Comparison of ENCODE assay signal across 1 cellular context in the genomic region with DNA sequence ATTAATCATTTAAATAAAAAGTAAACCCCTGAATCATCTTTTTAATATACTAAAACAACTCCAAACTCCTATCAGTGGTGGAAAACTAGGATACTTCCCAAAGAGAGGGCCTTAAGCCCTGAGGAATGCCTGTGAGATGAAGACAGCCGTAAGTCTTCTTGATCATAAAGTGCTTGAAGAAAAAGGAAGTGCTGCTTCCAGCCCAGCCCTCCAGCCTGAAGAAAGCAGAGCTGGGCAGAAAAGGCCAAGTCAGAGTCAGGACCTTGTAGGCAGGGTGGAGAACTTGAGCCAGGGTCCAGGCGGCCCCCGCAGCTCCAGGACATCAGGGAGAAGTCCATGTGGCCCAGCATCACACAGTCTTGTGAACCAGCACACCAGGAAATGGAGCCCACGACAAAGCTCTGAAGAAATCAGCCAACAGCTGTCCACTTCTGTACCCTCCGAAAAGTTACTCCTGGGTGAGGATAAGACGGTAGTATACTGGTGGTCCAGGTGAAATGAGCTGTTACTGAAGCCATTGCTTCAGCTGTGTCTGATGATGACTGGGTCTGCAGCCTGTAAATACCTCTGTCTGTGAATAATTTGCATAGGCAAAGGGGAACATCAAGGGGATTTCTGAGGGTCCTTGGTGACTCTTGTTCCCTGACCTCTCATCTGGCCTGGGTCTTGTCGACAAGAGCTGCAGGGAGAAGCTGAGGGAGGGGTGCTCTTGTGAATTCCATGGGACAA.
TF ChIP-seq lines count a peak whose summit lies in the region.

No MANE protein-coding gene starts in this region.

TF ChIP-seq in K562, 482 proteins besides CTCF, POLR2A, EP300 and RAD21:
- TF ChIP-seq, protein P1, sequence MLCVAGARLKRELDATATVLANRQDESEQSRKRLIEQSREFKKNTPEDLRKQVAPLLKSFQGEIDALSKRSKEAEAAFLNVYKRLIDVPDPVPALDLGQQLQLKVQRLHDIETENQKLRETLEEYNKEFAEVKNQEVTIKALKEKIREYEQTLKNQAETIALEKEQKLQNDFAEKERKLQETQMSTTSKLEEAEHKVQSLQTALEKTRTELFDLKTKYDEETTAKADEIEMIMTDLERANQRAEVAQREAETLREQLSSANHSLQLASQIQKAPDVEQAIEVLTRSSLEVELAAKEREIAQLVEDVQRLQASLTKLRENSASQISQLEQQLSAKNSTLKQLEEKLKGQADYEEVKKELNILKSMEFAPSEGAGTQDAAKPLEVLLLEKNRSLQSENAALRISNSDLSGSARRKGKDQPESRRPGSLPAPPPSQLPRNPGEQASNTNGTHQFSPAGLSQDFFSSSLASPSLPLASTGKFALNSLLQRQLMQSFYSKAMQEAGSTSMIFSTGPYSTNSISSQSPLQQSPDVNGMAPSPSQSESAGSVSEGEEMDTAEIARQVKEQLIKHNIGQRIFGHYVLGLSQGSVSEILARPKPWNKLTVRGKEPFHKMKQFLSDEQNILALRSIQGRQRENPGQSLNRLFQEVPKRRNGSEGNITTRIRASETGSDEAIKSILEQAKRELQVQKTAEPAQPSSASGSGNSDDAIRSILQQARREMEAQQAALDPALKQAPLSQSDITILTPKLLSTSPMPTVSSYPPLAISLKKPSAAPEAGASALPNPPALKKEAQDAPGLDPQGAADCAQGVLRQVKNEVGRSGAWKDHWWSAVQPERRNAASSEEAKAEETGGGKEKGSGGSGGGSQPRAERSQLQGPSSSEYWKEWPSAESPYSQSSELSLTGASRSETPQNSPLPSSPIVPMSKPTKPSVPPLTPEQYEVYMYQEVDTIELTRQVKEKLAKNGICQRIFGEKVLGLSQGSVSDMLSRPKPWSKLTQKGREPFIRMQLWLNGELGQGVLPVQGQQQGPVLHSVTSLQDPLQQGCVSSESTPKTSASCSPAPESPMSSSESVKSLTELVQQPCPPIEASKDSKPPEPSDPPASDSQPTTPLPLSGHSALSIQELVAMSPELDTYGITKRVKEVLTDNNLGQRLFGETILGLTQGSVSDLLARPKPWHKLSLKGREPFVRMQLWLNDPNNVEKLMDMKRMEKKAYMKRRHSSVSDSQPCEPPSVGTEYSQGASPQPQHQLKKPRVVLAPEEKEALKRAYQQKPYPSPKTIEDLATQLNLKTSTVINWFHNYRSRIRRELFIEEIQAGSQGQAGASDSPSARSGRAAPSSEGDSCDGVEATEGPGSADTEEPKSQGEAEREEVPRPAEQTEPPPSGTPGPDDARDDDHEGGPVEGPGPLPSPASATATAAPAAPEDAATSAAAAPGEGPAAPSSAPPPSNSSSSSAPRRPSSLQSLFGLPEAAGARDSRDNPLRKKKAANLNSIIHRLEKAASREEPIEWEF (CRISPR knock-in tag; IDR thresholded peaks at IDR 0.05): no peak
- peak; percentile 86; the same call in 1 of the 2 replicates for TF ChIP-seq SPI1 (IDR thresholded peaks at IDR 0.05; ENCODE audit: borderline replicate concordance, low read depth, low read length)
